In genomic region chr6:25248100-25248499, GRCh38 we compare ENCODE assay signal across 19 cellular contexts. TPM values are rescaled to one million over a fixed set of nuclear protein-coding genes. Genes with fewer than 3 reads are reported as not detected.
A peak's percentile ranks its signal among the peaks of the same experiment; 100 is the strongest.
DNase-seq lines count a peak whose midpoint lies in the region; ATAC-seq and TF ChIP-seq lines count a peak whose summit lies in the region.
"Had no signal": no experiment of that assay in that cellular context is flagged by ENCODE, and none has a peak within 500 bp of the region (broad histone marks: within the 10 kb centered on the region; RNA-seq: fewer than 3 reads in every experiment).

No MANE protein-coding gene starts in this region.

- H3K27me3 Mint-ChIP-seq in mesothelial cell of epicardium (ENCODE audit: low read depth): peaks cover 2% of the 10 kb centered on the region

- H3K27ac Mint-ChIP-seq in mesothelial cell of epicardium: no peak overlapping the region
- H3K27ac Mint-ChIP-seq: effector memory CD8-positive, alpha-beta T cell had no signal

- H3K9me3 Mint-ChIP-seq in mesothelial cell of epicardium: no peaks in the 10 kb centered on the region
- H3K9me3 Mint-ChIP-seq: effector memory CD8-positive, alpha-beta T cell had no signal

- H3K36me3 Mint-ChIP-seq in mesothelial cell of epicardium: no peaks in the 10 kb centered on the region

- no peak overlapping the region for H3K4me3 Mint-ChIP-seq in mesothelial cell of epicardium
- H3K4me3 Mint-ChIP-seq: effector memory CD8-positive, alpha-beta T cell had no signal

- H3K4me1 Mint-ChIP-seq in mesothelial cell of epicardium: peaks cover 33% of the 10 kb centered on the region

- no peak for ATAC-seq in GM21737 (IDR thresholded peaks at IDR 0.05; ENCODE audit: unreplicated experiment)
- ATAC-seq in GM19395 (IDR thresholded peaks at IDR 0.05; ENCODE audit: unreplicated experiment): no peak
- ATAC-seq: effector memory CD8-positive, alpha-beta T cell; right cardiac atrium had no signal

- H3K4me3 ChIP-seq in skeletal muscle cell (ENCODE audit: low read depth, low read length): no peak overlapping the region
- H3K4me3 ChIP-seq: cardiac muscle cell, HAP-1, testis had no signal

- DNase-seq in GM03348 (ENCODE audit: low spot score) (peak; percentile 63), RPMI7951 (ENCODE audit: low read depth) (peak; percentile 50), fibroblast of gingiva (ENCODE audit: low read depth) (peak; percentile 40), skeletal muscle cell (ENCODE audit: low read depth) (peak; percentile 13), mesothelial cell of epicardium (ENCODE audit: low spot score in 2 of 2, unreplicated experiment in 2 of 2) (no peak)
- DNase-seq in activated naive CD4-positive, alpha-beta T cell (lab: John Stamatoyannopoulos, UW): no peak
- DNase-seq: activated CD4-positive, CD25-positive, alpha-beta regulatory T cell treated with anti-CD3 and anti-CD28 coated beads, Interleukin-2, amount 50 U/mL, for 72 hours; effector memory CD8-positive, alpha-beta T cell; NCI-H1092; NK-92 treated with Interleukin-12 subunit alpha and Interleukin-12 subunit beta, amount 100 ng/mL, for 24 hours; right cardiac atrium; SHP77 treated with DMSO at 0.1 percent for 48 hours; stimulated activated CD4-positive, alpha-beta T cell treated with anti-CD3 and anti-CD28 coated beads, Interleukin-4, amount 100 ng/mL, for 1 hour; stimulated activated CD8-positive, alpha-beta memory T cell treated with anti-CD3 and anti-CD28 coated beads, Interleukin-4, amount 100 ng/mL, for 48 hours; testis had no signal

- no peak for TF ChIP-seq CTCF in mesothelial cell of epicardium (IDR thresholded peaks at IDR 0.05; ENCODE audit: unreplicated experiment)

RNA-seq across cellular contexts. Expression of gene CARMIL1, which starts 31.1 kb away (rescaled TPM):
- total RNA-seq in RPMI7951 (2014; rRNA removed; shearing (Covaris generic)): 6.8 and 9.5 TPM in 2 replicates
- 12.4 to 15.7 TPM (median 14.2 TPM) in 3 replicates for total RNA-seq in mesothelial cell of epicardium

Comparison
In these comparisons a context has a peak if more than half of its experiments do, and no peak if none do; other contexts are left out.
1. DNase-seq: peak in GM03348 (single experiment), RPMI7951 (single experiment), fibroblast of gingiva (single experiment) and skeletal muscle cell (single experiment); none in activated naive CD4-positive, alpha-beta T cell (0 of 4) and mesothelial cell of epicardium (0 of 2).